ENCODE assay signal across 8 cellular contexts in the genomic region with DNA sequence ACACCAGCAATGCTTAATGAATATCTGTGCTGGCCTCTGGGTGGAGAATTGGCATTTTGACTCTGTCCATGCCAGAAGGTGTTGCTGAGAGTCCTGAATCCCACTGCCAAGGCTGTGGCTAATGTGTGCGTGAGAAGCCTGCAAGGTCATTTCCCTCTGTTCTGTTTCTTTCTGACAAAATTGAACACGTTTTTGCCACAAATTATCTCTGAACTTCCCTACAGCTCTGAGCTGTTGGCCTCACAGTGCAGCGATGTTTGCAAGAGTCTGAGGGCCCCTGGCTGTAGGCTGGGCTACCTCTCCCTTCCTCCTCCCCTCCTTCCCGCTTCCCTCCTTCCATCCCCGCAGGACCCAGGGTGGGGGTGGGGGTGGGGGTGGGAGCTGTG.
A peak's percentile ranks its signal among the peaks of the same experiment; 100 is the strongest.
DNase-seq lines count a peak whose midpoint lies in the region; ATAC-seq and TF ChIP-seq lines count a peak whose summit lies in the region.

No MANE protein-coding gene starts in this region.

- H3K4me3 ChIP-seq in foreskin fibroblast (ENCODE audit: low read depth in 1 of 2, low read length in 2 of 2) (no peak overlapping the region), tibial artery (peak overlapping the region; percentile 25 to 35), tibial nerve (peak overlapping the region in 2 of 4 donors; percentile 23 to 26)

- ATAC-seq in activated CD8-positive, alpha-beta memory T cell treated with anti-CD3 and anti-CD28 coated beads, Interleukin-2, amount 10 ng/mL, durations not matched to agents 7 days and 5 days, result peak; percentile 62
- peak; percentile 32 for ATAC-seq in HG03469 (IDR thresholded peaks at IDR 0.05; ENCODE audit: unreplicated experiment)
- ATAC-seq in HG02970 (IDR thresholded peaks at IDR 0.05; ENCODE audit: low FRiP score, unreplicated experiment), result no peak

- WGBS in tibial nerve, 2 donors, result 29% methylated on average over 5 of the region's 5 CpGs

- CTCF ChIA-PET in activated CD8-positive, alpha-beta memory T cell treated with anti-CD3 and anti-CD28 coated beads, Interleukin-2, amount 10 ng/mL, durations not matched to agents 7 days and 5 days (lab: Charles Lee), result no interaction called here

- H3K9me3 Mint-ChIP-seq in activated CD8-positive, alpha-beta memory T cell treated with anti-CD3 and anti-CD28 coated beads, Interleukin-2, amount 10 ng/mL, durations not matched to agents 7 days and 5 days (ENCODE audit: low read depth), result peaks cover 22% of the 10 kb centered on the region

- no peak for TF ChIP-seq EP300 in tibial nerve (IDR thresholded peaks at IDR 0.05)

- DNase-seq in activated CD8-positive, alpha-beta memory T cell treated with anti-CD3 and anti-CD28 coated beads, Interleukin-2, amount 10 ng/mL, durations not matched to agents 7 days and 5 days, result no peak
- DNase-seq in activated CD8-positive, alpha-beta memory T cell treated with anti-CD3 and anti-CD28 coated beads, Interleukin-2, amount 50 U/mL, for 48 hours, result no peak
- DNase-seq in foreskin fibroblast (peak; percentile 29 to 64), tibial artery (no peak), foreskin melanocyte (no peak), tibial nerve (ENCODE audit: low spot score in 2 of 2) (no peak)

- H3K36me3 ChIP-seq in tibial artery, result no peaks in the 10 kb centered on the region
- H3K36me3 ChIP-seq in tibial nerve, result no peaks in the 10 kb centered on the region

- no peak for TF ChIP-seq POLR2A in tibial nerve (IDR thresholded peaks at IDR 0.05)

- H3K9me3 ChIP-seq in tibial artery (peaks cover 3 to 16% (median 8%) of the 10 kb centered on the region in 3 donors), tibial nerve (peaks cover 0 to 36% (median 3%) of the 10 kb centered on the region in 4 donors)

- H3K4me3 Mint-ChIP-seq in activated CD8-positive, alpha-beta memory T cell treated with anti-CD3 and anti-CD28 coated beads, Interleukin-2, amount 10 ng/mL, durations not matched to agents 7 days and 5 days, result no peak overlapping the region

- H3K4me1 ChIP-seq in tibial artery (peaks cover 0 to 17% (median 15%) of the 10 kb centered on the region in 4 donors), tibial nerve (peaks cover 0 to 17% (median 2%) of the 10 kb centered on the region in 4 donors)

- H3K4me1 Mint-ChIP-seq in activated CD8-positive, alpha-beta memory T cell treated with anti-CD3 and anti-CD28 coated beads, Interleukin-2, amount 10 ng/mL, durations not matched to agents 7 days and 5 days, result peaks cover 18% of the 10 kb centered on the region

- H3K36me3 Mint-ChIP-seq in activated CD8-positive, alpha-beta memory T cell treated with anti-CD3 and anti-CD28 coated beads, Interleukin-2, amount 10 ng/mL, durations not matched to agents 7 days and 5 days, result peaks cover 6% of the 10 kb centered on the region

- no peak for TF ChIP-seq CTCF in foreskin fibroblast (IDR thresholded peaks at IDR 0.05; ENCODE audit: low read depth, low read length)
- no peak for TF ChIP-seq CTCF in tibial artery (IDR thresholded peaks at IDR 0.05)
- TF ChIP-seq CTCF in tibial nerve (IDR thresholded peaks at IDR 0.05), result no peak

- peak overlapping the region; percentile 88 for H3K27ac Mint-ChIP-seq in activated CD8-positive, alpha-beta memory T cell treated with anti-CD3 and anti-CD28 coated beads, Interleukin-2, amount 10 ng/mL, durations not matched to agents 7 days and 5 days

- peaks cover 2% of the 10 kb centered on the region for H3K27me3 Mint-ChIP-seq in activated CD8-positive, alpha-beta memory T cell treated with anti-CD3 and anti-CD28 coated beads, Interleukin-2, amount 10 ng/mL, durations not matched to agents 7 days and 5 days

- H3K27me3 ChIP-seq in tibial artery (no peaks in the 10 kb centered on the region), tibial nerve (no peaks in the 10 kb centered on the region)

- H3K27ac ChIP-seq in tibial artery (no peak overlapping the region), tibial nerve (no peak overlapping the region)

- intact Hi-C loops in tibial artery (cut with DNase I; ENCODE audit: low total_unique reads), result no loop called here

Comparison
In these comparisons a context has a peak if more than half of its experiments do, and no peak if none do; other contexts are left out.
1. DNase-seq: peak in foreskin fibroblast (2 of 2); none in activated CD8-positive, alpha-beta memory T cell treated with anti-CD3 and anti-CD28 coated beads, Interleukin-2, amount 10 ng/mL, durations not matched to agents 7 days and 5 days (single experiment), activated CD8-positive, alpha-beta memory T cell treated with anti-CD3 and anti-CD28 coated beads, Interleukin-2, amount 50 U/mL, for 48 hours (single experiment), tibial artery (0 of 2), foreskin melanocyte (single experiment) and tibial nerve (0 of 2).
2. H3K4me3 ChIP-seq: peak in tibial artery (2 of 2); none in foreskin fibroblast (0 of 2).